Comparison of ENCODE assay signal across 14 cellular contexts in genomic region chr6:125231133-125231532, GRCh38.
"Had no signal": no experiment of that assay in that cellular context is flagged by ENCODE, and none has a peak within 500 bp of the region (broad histone marks: within the 10 kb centered on the region; RNA-seq: fewer than 3 reads in every experiment).

No MANE protein-coding gene starts in this region.

- H3K4me1 ChIP-seq: thyroid gland had no signal

- DNase-seq: activated CD4-positive, CD25-positive, alpha-beta regulatory T cell treated with anti-CD3 and anti-CD28 coated beads, Interleukin-2, amount 50 U/mL, for 72 hours; activated naive CD4-positive, alpha-beta T cell; activated naive CD8-positive, alpha-beta T cell treated with anti-CD3 and anti-CD28 coated beads, Interleukin-2, amount 10 ng/mL, durations not matched to agents 7 days and 5 days; activated T-cell treated with anti-CD3 and anti-CD28 coated beads for 4 hours; anterior cingulate cortex; erythroblast; islet precursor cell; mesenchymal stem cell; nephron progenitor cell; occipital lobe; stimulated activated CD4-positive, alpha-beta T cell treated with anti-CD3 and anti-CD28 coated beads, Interleukin-12 subunit alpha, Interleukin-12 subunit beta, amount 100 ng/mL, for 4 hours; stimulated activated CD4-positive, alpha-beta T cell treated with anti-CD3 and anti-CD28 coated beads, Interleukin-2, amount 100 ng/mL, for 24 hours; thyroid gland had no signal

- H3K36me3 Mint-ChIP-seq: activated naive CD8-positive, alpha-beta T cell treated with anti-CD3 and anti-CD28 coated beads, Interleukin-2, amount 10 ng/mL, durations not matched to agents 7 days and 5 days; stimulated activated effector memory CD8-positive, alpha-beta T cell treated with anti-CD3 and anti-CD28 coated beads, Interleukin-12 subunit alpha, Interleukin-12 subunit beta, amount 100 ng/mL, for 72 hours had no signal

- H3K27me3 ChIP-seq: thyroid gland had no signal

- H3K4me3 ChIP-seq: thyroid gland had no signal

- H3K36me3 ChIP-seq: thyroid gland had no signal

- H3K9me3 Mint-ChIP-seq: activated naive CD8-positive, alpha-beta T cell treated with anti-CD3 and anti-CD28 coated beads, Interleukin-2, amount 10 ng/mL, durations not matched to agents 7 days and 5 days; nephron progenitor cell; stimulated activated effector memory CD8-positive, alpha-beta T cell treated with anti-CD3 and anti-CD28 coated beads, Interleukin-12 subunit alpha, Interleukin-12 subunit beta, amount 100 ng/mL, for 72 hours had no signal

- H3K27ac Mint-ChIP-seq: activated naive CD8-positive, alpha-beta T cell treated with anti-CD3 and anti-CD28 coated beads, Interleukin-2, amount 10 ng/mL, durations not matched to agents 7 days and 5 days; nephron progenitor cell; stimulated activated effector memory CD8-positive, alpha-beta T cell treated with anti-CD3 and anti-CD28 coated beads, Interleukin-12 subunit alpha, Interleukin-12 subunit beta, amount 100 ng/mL, for 72 hours had no signal

- ATAC-seq: stimulated activated effector memory CD8-positive, alpha-beta T cell treated with anti-CD3 and anti-CD28 coated beads, Interleukin-12 subunit alpha, Interleukin-12 subunit beta, amount 100 ng/mL, for 72 hours had no signal

- H3K27ac ChIP-seq: thyroid gland had no signal

- H3K4me1 Mint-ChIP-seq: activated naive CD8-positive, alpha-beta T cell treated with anti-CD3 and anti-CD28 coated beads, Interleukin-2, amount 10 ng/mL, durations not matched to agents 7 days and 5 days; stimulated activated effector memory CD8-positive, alpha-beta T cell treated with anti-CD3 and anti-CD28 coated beads, Interleukin-12 subunit alpha, Interleukin-12 subunit beta, amount 100 ng/mL, for 72 hours had no signal

- H3K9me3 ChIP-seq: thyroid gland had no signal

- H3K4me3 Mint-ChIP-seq: activated naive CD8-positive, alpha-beta T cell treated with anti-CD3 and anti-CD28 coated beads, Interleukin-2, amount 10 ng/mL, durations not matched to agents 7 days and 5 days; nephron progenitor cell; stimulated activated effector memory CD8-positive, alpha-beta T cell treated with anti-CD3 and anti-CD28 coated beads, Interleukin-12 subunit alpha, Interleukin-12 subunit beta, amount 100 ng/mL, for 72 hours had no signal
